In the genomic region with DNA sequence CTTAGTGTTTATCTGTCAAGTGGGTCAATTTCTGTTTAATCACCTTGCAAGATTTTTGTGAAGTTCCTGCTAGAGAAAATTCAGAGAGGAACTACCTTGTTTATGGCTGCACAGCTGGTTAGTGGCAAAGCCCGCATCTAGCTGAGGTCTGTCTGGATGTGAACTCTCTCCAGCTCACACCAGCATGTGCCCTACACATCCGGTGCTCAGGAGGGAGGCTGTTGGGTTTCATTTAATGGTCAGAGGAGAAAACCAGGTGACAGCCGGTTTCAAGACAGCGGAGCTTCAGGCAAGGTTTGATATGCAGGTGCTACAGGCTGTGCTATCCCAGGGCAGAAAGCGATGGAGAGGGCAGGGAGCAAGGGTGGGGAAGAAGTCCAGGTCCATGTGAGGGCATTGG, we compare ENCODE assay signal across 25 cellular contexts.
"Had no signal": no experiment of that assay in that cellular context is flagged by ENCODE, and none has a peak within 500 bp of the region (broad histone marks: within the 10 kb centered on the region; RNA-seq: fewer than 3 reads in every experiment).

No MANE protein-coding gene starts in this region.

- H3K4me3 ChIP-seq: coronary artery, dorsolateral prefrontal cortex, esophagus squamous epithelium, gastrocnemius medialis, heart right ventricle, left ventricle myocardium inferior, lower lobe of right lung, mucosa of descending colon had no signal

- H3K4me1 ChIP-seq: esophagus squamous epithelium, gastrocnemius medialis, heart right ventricle, left ventricle myocardium inferior, lower lobe of right lung had no signal

- DNase-seq: dermis blood vessel endothelial cell; dorsolateral prefrontal cortex; effector CD4-positive, alpha-beta T cell; effector memory CD4-positive, alpha-beta T cell; esophagus squamous epithelium; foreskin fibroblast; foreskin melanocyte; gastrocnemius medialis; glutamatergic neuron; head of caudate nucleus; heart right ventricle; hippocampal formation; left colon; left ventricle myocardium inferior; lower lobe of right lung; mesenchymal stem cell; mucosa of descending colon; naive B cell had no signal

- H3K27ac ChIP-seq: coronary artery, dorsolateral prefrontal cortex, esophagus squamous epithelium, gastrocnemius medialis, heart right ventricle, left ventricle myocardium inferior, lower lobe of right lung had no signal

- ATAC-seq: gastrocnemius medialis, heart right ventricle, left colon, left lobe of liver, lower lobe of right lung, mucosa of descending colon had no signal

- H3K27me3 Mint-ChIP-seq: naive B cell had no signal

- FAIRE-seq: colon, endothelial cell of umbilical vein, islet of Langerhans, keratinocyte had no signal

- H3K36me3 ChIP-seq: esophagus squamous epithelium, gastrocnemius medialis, heart right ventricle, left ventricle myocardium inferior, lower lobe of right lung had no signal

- H3K4me3 Mint-ChIP-seq: mesothelial cell of epicardium, naive B cell had no signal

- H3K27me3 ChIP-seq: esophagus squamous epithelium, gastrocnemius medialis had no signal

- H3K9me3 ChIP-seq: gastrocnemius medialis, lower lobe of right lung, mucosa of descending colon had no signal

- H3K27ac Mint-ChIP-seq: mesothelial cell of epicardium, naive B cell had no signal

- H3K4me1 Mint-ChIP-seq: mesothelial cell of epicardium, naive B cell had no signal

- H3K36me3 Mint-ChIP-seq: mesothelial cell of epicardium, naive B cell had no signal
